Comparison of ENCODE assay signal across 1 cellular context in the genomic region with DNA sequence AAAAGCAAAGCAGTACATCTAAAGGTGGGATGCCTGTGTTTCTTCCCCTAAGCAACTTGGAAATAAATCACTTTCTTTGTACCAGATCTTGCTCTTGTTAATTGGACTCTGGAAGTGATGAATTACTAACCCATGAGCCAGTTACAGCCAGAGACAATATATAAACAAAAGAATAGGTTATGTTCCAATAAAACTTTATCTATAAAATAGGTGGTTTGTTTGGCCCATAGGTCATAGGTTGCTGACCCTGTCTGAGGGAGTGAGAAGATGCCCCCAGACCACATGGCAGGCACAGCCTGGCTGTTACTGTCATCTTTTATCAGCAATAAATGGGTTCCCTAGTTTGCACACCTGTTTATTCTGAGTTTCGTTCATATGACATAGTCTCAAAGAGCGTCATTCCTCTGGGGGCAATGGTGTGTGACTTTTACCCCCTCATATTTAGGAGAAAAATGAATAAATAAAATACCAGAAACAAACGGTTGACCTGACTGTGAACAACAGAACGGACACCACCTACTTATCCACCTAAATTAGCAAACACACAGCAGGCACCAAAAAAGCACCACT.
TF ChIP-seq lines count a peak whose summit lies in the region.

No MANE protein-coding gene starts in this region.

TF ChIP-seq in GM23338, 12 proteins besides CTCF, POLR2A, EP300 and RAD21 (continued from another document):
- TF ChIP-seq REST (IDR thresholded peaks at IDR 0.05; ENCODE audit: unreplicated experiment) (no peak), ZNF331 (CRISPR knock-in tag; IDR thresholded peaks at IDR 0.05; ENCODE audit: low read depth) (no peak), JUNB (IDR thresholded peaks at IDR 0.05; ENCODE audit: unreplicated experiment) (no peak), CREB1 (CRISPR knock-in tag; IDR thresholded peaks at IDR 0.05; ENCODE audit: low read depth) (no peak), ZNF114 (CRISPR knock-in tag; IDR thresholded peaks at IDR 0.05) (no peak), NANOG (IDR thresholded peaks at IDR 0.05; ENCODE audit: borderline replicate concordance) (no peak)
- TF ChIP-seq, protein P1, sequence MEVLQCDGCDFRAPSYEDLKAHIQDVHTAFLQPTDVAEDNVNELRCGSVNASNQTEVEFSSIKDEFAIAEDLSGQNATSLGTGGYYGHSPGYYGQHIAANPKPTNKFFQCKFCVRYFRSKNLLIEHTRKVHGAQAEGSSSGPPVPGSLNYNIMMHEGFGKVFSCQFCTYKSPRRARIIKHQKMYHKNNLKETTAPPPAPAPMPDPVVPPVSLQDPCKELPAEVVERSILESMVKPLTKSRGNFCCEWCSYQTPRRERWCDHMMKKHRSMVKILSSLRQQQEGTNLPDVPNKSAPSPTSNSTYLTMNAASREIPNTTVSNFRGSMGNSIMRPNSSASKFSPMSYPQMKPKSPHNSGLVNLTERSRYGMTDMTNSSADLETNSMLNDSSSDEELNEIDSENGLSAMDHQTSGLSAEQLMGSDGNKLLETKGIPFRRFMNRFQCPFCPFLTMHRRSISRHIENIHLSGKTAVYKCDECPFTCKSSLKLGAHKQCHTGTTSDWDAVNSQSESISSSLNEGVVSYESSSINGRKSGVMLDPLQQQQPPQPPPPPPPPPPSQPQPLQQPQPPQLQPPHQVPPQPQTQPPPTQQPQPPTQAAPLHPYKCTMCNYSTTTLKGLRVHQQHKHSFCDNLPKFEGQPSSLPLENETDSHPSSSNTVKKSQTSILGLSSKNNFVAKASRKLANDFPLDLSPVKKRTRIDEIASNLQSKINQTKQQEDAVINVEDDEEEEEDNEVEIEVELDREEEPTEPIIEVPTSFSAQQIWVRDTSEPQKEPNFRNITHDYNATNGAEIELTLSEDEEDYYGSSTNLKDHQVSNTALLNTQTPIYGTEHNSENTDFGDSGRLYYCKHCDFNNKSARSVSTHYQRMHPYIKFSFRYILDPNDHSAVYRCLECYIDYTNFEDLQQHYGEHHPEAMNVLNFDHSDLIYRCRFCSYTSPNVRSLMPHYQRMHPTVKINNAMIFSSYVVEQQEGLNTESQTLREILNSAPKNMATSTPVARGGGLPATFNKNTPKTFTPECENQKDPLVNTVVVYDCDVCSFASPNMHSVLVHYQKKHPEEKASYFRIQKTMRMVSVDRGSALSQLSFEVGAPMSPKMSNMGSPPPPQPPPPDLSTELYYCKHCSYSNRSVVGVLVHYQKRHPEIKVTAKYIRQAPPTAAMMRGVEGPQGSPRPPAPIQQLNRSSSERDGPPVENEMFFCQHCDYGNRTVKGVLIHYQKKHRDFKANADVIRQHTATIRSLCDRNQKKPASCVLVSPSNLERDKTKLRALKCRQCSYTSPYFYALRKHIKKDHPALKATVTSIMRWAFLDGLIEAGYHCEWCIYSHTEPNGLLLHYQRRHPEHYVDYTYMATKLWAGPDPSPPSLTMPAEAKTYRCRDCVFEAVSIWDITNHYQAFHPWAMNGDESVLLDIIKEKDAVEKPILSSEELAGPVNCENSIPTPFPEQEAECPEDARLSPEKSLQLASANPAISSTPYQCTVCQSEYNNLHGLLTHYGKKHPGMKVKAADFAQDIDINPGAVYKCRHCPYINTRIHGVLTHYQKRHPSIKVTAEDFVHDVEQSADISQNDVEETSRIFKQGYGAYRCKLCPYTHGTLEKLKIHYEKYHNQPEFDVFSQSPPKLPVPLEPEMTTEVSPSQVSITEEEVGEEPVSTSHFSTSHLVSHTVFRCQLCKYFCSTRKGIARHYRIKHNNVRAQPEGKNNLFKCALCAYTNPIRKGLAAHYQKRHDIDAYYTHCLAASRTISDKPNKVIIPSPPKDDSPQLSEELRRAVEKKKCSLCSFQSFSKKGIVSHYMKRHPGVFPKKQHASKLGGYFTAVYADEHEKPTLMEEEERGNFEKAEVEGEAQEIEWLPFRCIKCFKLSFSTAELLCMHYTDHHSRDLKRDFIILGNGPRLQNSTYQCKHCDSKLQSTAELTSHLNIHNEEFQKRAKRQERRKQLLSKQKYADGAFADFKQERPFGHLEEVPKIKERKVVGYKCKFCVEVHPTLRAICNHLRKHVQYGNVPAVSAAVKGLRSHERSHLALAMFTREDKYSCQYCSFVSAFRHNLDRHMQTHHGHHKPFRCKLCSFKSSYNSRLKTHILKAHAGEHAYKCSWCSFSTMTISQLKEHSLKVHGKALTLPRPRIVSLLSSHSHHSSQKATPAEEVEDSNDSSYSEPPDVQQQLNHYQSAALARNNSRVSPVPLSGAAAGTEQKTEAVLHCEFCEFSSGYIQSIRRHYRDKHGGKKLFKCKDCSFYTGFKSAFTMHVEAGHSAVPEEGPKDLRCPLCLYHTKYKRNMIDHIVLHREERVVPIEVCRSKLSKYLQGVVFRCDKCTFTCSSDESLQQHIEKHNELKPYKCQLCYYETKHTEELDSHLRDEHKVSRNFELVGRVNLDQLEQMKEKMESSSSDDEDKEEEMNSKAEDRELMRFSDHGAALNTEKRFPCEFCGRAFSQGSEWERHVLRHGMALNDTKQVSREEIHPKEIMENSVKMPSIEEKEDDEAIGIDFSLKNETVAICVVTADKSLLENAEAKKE (CRISPR knock-in tag; IDR thresholded peaks at IDR 0.05): no peak
